ENCODE assay signal across 8 cellular contexts in the genomic region with DNA sequence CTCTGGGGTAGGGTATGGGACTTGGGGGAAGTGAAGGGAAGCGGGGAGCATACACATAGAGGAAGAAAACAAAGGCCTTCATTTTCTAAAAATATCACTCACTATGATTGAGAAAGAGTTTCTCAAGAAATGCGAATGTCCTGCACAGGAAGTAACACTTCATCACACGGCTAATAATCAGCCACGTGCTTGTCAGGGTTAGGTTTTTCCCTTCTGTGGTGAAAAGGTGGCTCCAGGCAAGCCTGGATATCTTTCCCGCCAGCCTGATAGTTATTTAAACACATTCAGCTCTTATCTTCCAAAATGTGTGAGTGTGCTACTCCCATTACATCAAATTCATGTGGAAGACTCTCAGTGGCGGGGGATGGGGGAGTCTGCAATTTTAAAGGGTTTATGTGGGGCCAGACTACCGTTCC.
DNase-seq lines count a peak whose midpoint lies in the region; ATAC-seq and TF ChIP-seq lines count a peak whose summit lies in the region.

No MANE protein-coding gene starts in this region.

- H3K36me3 ChIP-seq in KOPT-K1 (ENCODE audit: insufficient read depth, low read length), result no peaks in the 10 kb centered on the region
- H3K36me3 ChIP-seq in tibial nerve, result no peaks in the 10 kb centered on the region

- ATAC-seq in GM21423 (IDR thresholded peaks at IDR 0.05; ENCODE audit: unreplicated experiment), result peak; percentile 44

- H3K27me3 ChIP-seq in tibial nerve, result no peaks in the 10 kb centered on the region

- TF ChIP-seq POLR2A in tibial nerve (IDR thresholded peaks at IDR 0.05), result no peak

- no peak overlapping the region for H3K4me3 ChIP-seq in fibroblast of villous mesenchyme (ENCODE audit: low read depth, low read length)
- H3K4me3 ChIP-seq in tibial nerve, result no peak overlapping the region

- peaks cover 0 to 25% (median 14%) of the 10 kb centered on the region in 4 donors for H3K4me1 ChIP-seq in tibial nerve

- TF ChIP-seq CTCF in fibroblast of villous mesenchyme (IDR thresholded peaks at IDR 0.05; ENCODE audit: insufficient read depth, low read depth, low read length) (no peak), tibial nerve (IDR thresholded peaks at IDR 0.05) (no peak)

- DNase-seq in Ammon's horn (ENCODE audit: low spot score) (peak; percentile 26), fibroblast of villous mesenchyme (ENCODE audit: low read depth) (peak; percentile 72), tibial nerve (ENCODE audit: low spot score in 2 of 2) (peak in 1 of 2 donors; percentile 24), NCI-H1417 (lab: John Stamatoyannopoulos, UW) (no peak), NCI-H2081 treated with DMSO at 0.1 percent for 48 hours (lab: John Stamatoyannopoulos, UW) (no peak)
- no peak for DNase-seq in effector CD4-positive, alpha-beta T cell

- H3K9me3 ChIP-seq in KOPT-K1 (ENCODE audit: insufficient read depth, low read length, poor library complexity, severe bottlenecking), result no peaks in the 10 kb centered on the region
- no peaks in the 10 kb centered on the region for H3K9me3 ChIP-seq in tibial nerve

- H3K27ac ChIP-seq in KOPT-K1 (ENCODE audit: low read depth, low read length, poor library complexity, severe bottlenecking) (peak overlapping the region; percentile 71), tibial nerve (peak overlapping the region in 3 of 4 donors; percentile 65 to 90 (median 66))

- TF ChIP-seq EP300 in tibial nerve (IDR thresholded peaks at IDR 0.05), result peak; percentile 84 to 86

- WGBS in tibial nerve, 2 donors, result 40 to 49% methylated on average over 7 of the region's 7 CpGs

Comparison
In these comparisons a context has a peak if more than half of its experiments do, and no peak if none do; other contexts are left out.
1. DNase-seq: peak in Ammon's horn (single experiment) and fibroblast of villous mesenchyme (single experiment); none in NCI-H1417 (0 of 3), NCI-H2081 treated with DMSO at 0.1 percent for 48 hours (single experiment) and effector CD4-positive, alpha-beta T cell (single experiment).